In genomic region chr6:123039431-123039830, GRCh38 we compare ENCODE assay signal across 31 cellular contexts. TPM values are rescaled to one million over a fixed set of nuclear protein-coding genes. Genes with fewer than 3 reads are reported as not detected.
"Had no signal": no experiment of that assay in that cellular context is flagged by ENCODE, and none has a peak within 500 bp of the region (broad histone marks: within the 10 kb centered on the region; RNA-seq: fewer than 3 reads in every experiment).

No MANE protein-coding gene starts in this region.

- H3K36me3 Mint-ChIP-seq: neural progenitor cell; stimulated activated effector memory CD8-positive, alpha-beta T cell treated with anti-CD3 and anti-CD28 coated beads, Interleukin-12 subunit alpha, Interleukin-12 subunit beta, amount 100 ng/mL, for 72 hours; stimulated activated naive B cell treated with anti-CD40 and anti-IgM and Interleukin-4, amounts not matched to agents 10 μg/mL and 1 μg/mL and 100 μg/mL, for 72 hours had no signal

- H3K4me2 ChIP-seq: neural progenitor cell had no signal

- H2AFZ ChIP-seq: neural progenitor cell, parathyroid adenoma had no signal

- ATAC-seq: psoas muscle; right cardiac atrium; right lobe of liver; stimulated activated effector memory CD8-positive, alpha-beta T cell treated with anti-CD3 and anti-CD28 coated beads, Interleukin-12 subunit alpha, Interleukin-12 subunit beta, amount 100 ng/mL, for 72 hours; stimulated activated naive B cell treated with anti-CD40 and anti-IgM and Interleukin-4, amounts not matched to agents 10 μg/mL and 1 μg/mL and 100 μg/mL, for 72 hours had no signal

- FAIRE-seq: small intestine, urothelium cell line had no signal

- H3K9me3 ChIP-seq: ovary, psoas muscle, right lobe of liver, sigmoid colon, stomach, thoracic aorta, thyroid gland, tibial nerve, upper lobe of left lung, vagina had no signal

- H3K27me3 ChIP-seq: neural progenitor cell, ovary, right lobe of liver, sigmoid colon, stomach, thyroid gland, tibial nerve, upper lobe of left lung, vagina had no signal

- H3K27me3 Mint-ChIP-seq: progenitor cell of endocrine pancreas; stimulated activated naive B cell treated with anti-CD40 and anti-IgM and Interleukin-4, amounts not matched to agents 10 μg/mL and 1 μg/mL and 100 μg/mL, for 72 hours; stimulated activated naive CD8-positive, alpha-beta T cell treated with anti-CD3 and anti-CD28 coated beads, Interleukin-15, Interleukin-2, amounts not matched to agents 100 ng/mL and 50 ng/mL, for 24 hours had no signal

- H3K36me3 ChIP-seq: neural progenitor cell, ovary, right lobe of liver, sigmoid colon, stomach, thoracic aorta, thyroid gland, tibial nerve, upper lobe of left lung, vagina had no signal

- H3K4me1 Mint-ChIP-seq: nephron; neural progenitor cell; stimulated activated effector memory CD8-positive, alpha-beta T cell treated with anti-CD3 and anti-CD28 coated beads, Interleukin-12 subunit alpha, Interleukin-12 subunit beta, amount 100 ng/mL, for 72 hours; stimulated activated naive B cell treated with anti-CD40 and anti-IgM and Interleukin-4, amounts not matched to agents 10 μg/mL and 1 μg/mL and 100 μg/mL, for 72 hours had no signal

- H3K9ac ChIP-seq: neural progenitor cell, parathyroid adenoma had no signal

- H3K4me1 ChIP-seq: neural progenitor cell, parathyroid adenoma, psoas muscle, right lobe of liver, sigmoid colon, stomach, thyroid gland, tibial nerve, upper lobe of left lung, vagina had no signal

- H3K4me3 Mint-ChIP-seq: nephron; neural progenitor cell; stimulated activated effector memory CD8-positive, alpha-beta T cell treated with anti-CD3 and anti-CD28 coated beads, Interleukin-12 subunit alpha, Interleukin-12 subunit beta, amount 100 ng/mL, for 72 hours; stimulated activated naive B cell treated with anti-CD40 and anti-IgM and Interleukin-4, amounts not matched to agents 10 μg/mL and 1 μg/mL and 100 μg/mL, for 72 hours; stimulated activated naive CD8-positive, alpha-beta T cell treated with anti-CD3 and anti-CD28 coated beads, Interleukin-15, Interleukin-2, amounts not matched to agents 100 ng/mL and 50 ng/mL, for 24 hours had no signal

- H3K4me3 ChIP-seq: neural progenitor cell, ovary, psoas muscle, right lobe of liver, sigmoid colon, stomach, thoracic aorta, thyroid gland, tibial nerve, upper lobe of left lung, vagina had no signal

- H3K79me2 ChIP-seq: parathyroid adenoma had no signal

- H3K27ac Mint-ChIP-seq: nephron; neural progenitor cell; progenitor cell of endocrine pancreas; stimulated activated effector memory CD8-positive, alpha-beta T cell treated with anti-CD3 and anti-CD28 coated beads, Interleukin-12 subunit alpha, Interleukin-12 subunit beta, amount 100 ng/mL, for 72 hours; stimulated activated naive B cell treated with anti-CD40 and anti-IgM and Interleukin-4, amounts not matched to agents 10 μg/mL and 1 μg/mL and 100 μg/mL, for 72 hours; stimulated activated naive CD8-positive, alpha-beta T cell treated with anti-CD3 and anti-CD28 coated beads, Interleukin-15, Interleukin-2, amounts not matched to agents 100 ng/mL and 50 ng/mL, for 24 hours had no signal

- DNase-seq: occipital lobe; ovary; posterior cingulate gyrus; psoas muscle; right cardiac atrium; right lobe of liver; sigmoid colon; small intestine; stimulated activated CD4-positive, alpha-beta T cell treated with anti-CD3 and anti-CD28 coated beads, Interleukin-15, amount 100 ng/mL, for 24 hours; stimulated activated CD4-positive, alpha-beta T cell treated with anti-CD3 and anti-CD28 coated beads, Interleukin-2, amount 100 ng/mL, for 24 hours; stimulated activated CD4-positive, alpha-beta T cell treated with anti-CD3 and anti-CD28 coated beads, Interleukin-2, amount 100 ng/mL, for 48 hours; stimulated activated CD4-positive, alpha-beta T cell treated with anti-CD3 and anti-CD28 coated beads, Interleukin-4, amount 100 ng/mL, for 24 hours; stimulated activated naive B cell treated with anti-CD40 and anti-IgM and Interleukin-4, amounts not matched to agents 10 μg/mL and 1 μg/mL and 100 μg/mL, for 72 hours; stimulated activated naive CD4-positive, alpha-beta T cell treated with Interleukin-2 at 50 U/mL for 16 hours; stomach; thyroid gland; trophoblast cell; upper lobe of left lung had no signal

- H3K9me3 Mint-ChIP-seq: nephron; neural progenitor cell; stimulated activated naive B cell treated with anti-CD40 and anti-IgM and Interleukin-4, amounts not matched to agents 10 μg/mL and 1 μg/mL and 100 μg/mL, for 72 hours had no signal

- H3K27ac ChIP-seq: neural progenitor cell, ovary, parathyroid adenoma, psoas muscle, right lobe of liver, sigmoid colon, stomach, thoracic aorta, thyroid gland, tibial nerve, upper lobe of left lung, vagina had no signal

RNA-seq across cellular contexts. Expression of gene CLVS2, which starts 43.4 kb away (rescaled TPM):
- total RNA-seq: osteoblast, renal cortical epithelial cell, right cardiac atrium, subcutaneous adipose tissue, thyroid gland had no signal
